3 cellular contexts compared by ENCODE assay signal in the genomic region with DNA sequence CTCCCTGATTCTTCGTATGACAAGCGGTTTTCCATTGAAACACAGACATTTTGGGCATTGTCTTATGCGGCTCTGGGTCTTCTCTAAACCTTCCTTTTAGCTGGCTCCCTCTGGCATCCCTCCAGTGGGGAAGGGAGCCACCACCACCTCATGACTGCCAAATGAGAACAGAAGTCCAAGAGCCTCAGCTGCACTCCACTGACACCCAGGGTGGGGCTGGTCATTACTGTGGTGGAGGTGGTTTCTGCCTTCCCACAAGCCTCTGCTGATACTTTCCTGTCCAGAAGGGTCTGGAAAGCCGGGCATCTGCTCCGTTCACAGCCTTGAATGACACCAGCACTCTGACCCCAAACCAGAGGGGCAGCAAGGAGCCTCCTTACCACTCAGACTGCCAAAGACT.
"Had no signal": no experiment of that assay in that cellular context is flagged by ENCODE, and none has a peak within 500 bp of the region (broad histone marks: within the 10 kb centered on the region; RNA-seq: fewer than 3 reads in every experiment).

No MANE protein-coding gene starts in this region.

- ATAC-seq: GM12878 had no signal

- DNase-seq: GDM1, GF-D8 had no signal

- H3K4me3 ChIP-seq: GM12878 had no signal
